26 cellular contexts compared by ENCODE assay signal in genomic region chr2:38474058-38474457, GRCh38.
DNase-seq lines count a peak whose midpoint lies in the region; ATAC-seq and TF ChIP-seq lines count a peak whose summit lies in the region.
"Had no signal": no experiment of that assay in that cellular context is flagged by ENCODE, and none has a peak within 500 bp of the region (broad histone marks: within the 10 kb centered on the region; RNA-seq: fewer than 3 reads in every experiment).

No MANE protein-coding gene starts in this region.

- H3K4me3 Mint-ChIP-seq in activated T-cell treated with anti-CD3 and anti-CD28 coated beads, Interleukin-2, amount 50 U/mL, for 24 hours: no peak overlapping the region
- no peak overlapping the region for H3K4me3 Mint-ChIP-seq in dendritic cell treated with granulocyte-macrophage colony-stimulating factor and Interleukin-4, amounts not matched to agents 40 ng/mL and 50 ng/mL, for 4 days
- H3K4me3 Mint-ChIP-seq: activated naive CD8-positive, alpha-beta T cell treated with anti-CD3 and anti-CD28 coated beads, Interleukin-2, amount 50 U/mL, for 24 hours; IgD-negative memory B cell; WTC11 had no signal

- H3K27me3 ChIP-seq in esophagus squamous epithelium: no peaks in the 10 kb centered on the region
- H3K27me3 ChIP-seq in H7 (ENCODE audit: control insufficient read depth, insufficient read depth, low read length): no peaks in the 10 kb centered on the region
- H3K27me3 ChIP-seq: BE2C, gastrocnemius medialis, thyroid gland had no signal

- no peaks in the 10 kb centered on the region for H3K9me3 ChIP-seq in esophagus squamous epithelium
- H3K9me3 ChIP-seq: BE2C, gastrocnemius medialis, thyroid gland had no signal

- no peaks in the 10 kb centered on the region for H3K9me3 Mint-ChIP-seq in activated T-cell treated with anti-CD3 and anti-CD28 coated beads, Interleukin-2, amount 50 U/mL, for 24 hours
- no peaks in the 10 kb centered on the region for H3K9me3 Mint-ChIP-seq in dendritic cell treated with granulocyte-macrophage colony-stimulating factor and Interleukin-4, amounts not matched to agents 40 ng/mL and 50 ng/mL, for 4 days
- H3K9me3 Mint-ChIP-seq: activated naive CD8-positive, alpha-beta T cell treated with anti-CD3 and anti-CD28 coated beads, Interleukin-2, amount 50 U/mL, for 24 hours; IgD-negative memory B cell; WTC11 had no signal

- intact Hi-C loops in dendritic cell treated with granulocyte-macrophage colony-stimulating factor and Interleukin-4, amounts not matched to agents 40 ng/mL and 50 ng/mL, for 4 days (cut with micrococcal nuclease): no loop called here
- intact Hi-C loops in esophagus squamous epithelium (cut with DNase I): no loop called here

- H3K36me3 ChIP-seq in esophagus squamous epithelium (no peaks in the 10 kb centered on the region), H7 (replicated peaks; ENCODE audit: control insufficient read depth, insufficient read depth, low read length) (no peaks in the 10 kb centered on the region)
- H3K36me3 ChIP-seq: BE2C, gastrocnemius medialis, thyroid gland had no signal

- H3K4me1 ChIP-seq in esophagus squamous epithelium: no peaks in the 10 kb centered on the region
- H3K4me1 ChIP-seq: BE2C had no signal

- peaks cover 14% of the 10 kb centered on the region for H3K27me3 Mint-ChIP-seq in activated T-cell treated with anti-CD3 and anti-CD28 coated beads, Interleukin-2, amount 50 U/mL, for 24 hours
- H3K27me3 Mint-ChIP-seq in dendritic cell treated with granulocyte-macrophage colony-stimulating factor and Interleukin-4, amounts not matched to agents 40 ng/mL and 50 ng/mL, for 4 days: peaks cover 40% of the 10 kb centered on the region

- DNase-seq in activated T-cell treated with anti-CD3 and anti-CD28 coated beads, Interleukin-2, amount 50 U/mL, for 24 hours: no peak
- no peak for DNase-seq in activated T-cell treated with anti-CD3 and anti-CD28 coated beads, Interleukin-2, amount 50 U/mL, for 1 hour
- no peak for DNase-seq in stimulated activated naive CD8-positive, alpha-beta T cell treated with anti-CD3 and anti-CD28 coated beads, Interleukin-15, Interleukin-2, amounts not matched to agents 100 U/mL and 50 U/mL, for 24 hours
- no peak for DNase-seq in esophagus squamous epithelium (lab: John Stamatoyannopoulos, UW)
- DNase-seq in H7: no peak
- no peak for DNase-seq in cerebellum (ENCODE audit: low spot score)
- DNase-seq: activated effector memory CD4-positive, alpha-beta T cell treated with anti-CD3 and anti-CD28 coated beads, Interleukin-2, amount 50 U/mL, for 16 hours; activated naive CD8-positive, alpha-beta T cell treated with anti-CD3 and anti-CD28 coated beads, Interleukin-2, amount 50 U/mL, for 24 hours; BE2C; DMS79; effector memory CD4-positive, alpha-beta T cell; gastrocnemius medialis; left ventricle myocardium superior; naive thymus-derived CD4-positive, alpha-beta T cell; NCI-H1105; NCI-H2081 treated with DMSO at 0.1 percent for 48 hours; NCI-H345; NCI-H82; stimulated activated naive CD4-positive, alpha-beta T cell; T-helper 9 cell; thyroid gland had no signal

- ATAC-seq in HG02610 (IDR thresholded peaks at IDR 0.05; ENCODE audit: unreplicated experiment): peak; percentile 64
- ATAC-seq in stimulated activated naive CD8-positive, alpha-beta T cell treated with anti-CD3 and anti-CD28 coated beads, Interleukin-15, Interleukin-2, amounts not matched to agents 100 U/mL and 50 U/mL, for 24 hours: peak; percentile 49
- ATAC-seq: activated naive CD8-positive, alpha-beta T cell treated with anti-CD3 and anti-CD28 coated beads, Interleukin-2, amount 50 U/mL, for 24 hours; left ventricle myocardium superior; naive thymus-derived CD4-positive, alpha-beta T cell; Right ventricle myocardium inferior; WTC11 had no signal

- H3K27ac ChIP-seq in esophagus squamous epithelium: peak overlapping the region in 1 of 4 donors; percentile 4
- H3K27ac ChIP-seq: thyroid gland had no signal

- no peak overlapping the region for H3K4me3 ChIP-seq in esophagus squamous epithelium
- H3K4me3 ChIP-seq in H7 (ENCODE audit: insufficient read depth, low read depth, low read length): no peak overlapping the region
- H3K4me3 ChIP-seq: gastrocnemius medialis, thyroid gland had no signal

- H3K4me1 Mint-ChIP-seq in activated T-cell treated with anti-CD3 and anti-CD28 coated beads, Interleukin-2, amount 50 U/mL, for 24 hours (ENCODE audit: low read depth): peaks cover 24% of the 10 kb centered on the region
- peaks cover 17% of the 10 kb centered on the region for H3K4me1 Mint-ChIP-seq in dendritic cell treated with granulocyte-macrophage colony-stimulating factor and Interleukin-4, amounts not matched to agents 40 ng/mL and 50 ng/mL, for 4 days (ENCODE audit: low read depth)

- no peaks in the 10 kb centered on the region for H3K36me3 Mint-ChIP-seq in activated T-cell treated with anti-CD3 and anti-CD28 coated beads, Interleukin-2, amount 50 U/mL, for 24 hours (ENCODE audit: low read depth)
- no peaks in the 10 kb centered on the region for H3K36me3 Mint-ChIP-seq in dendritic cell treated with granulocyte-macrophage colony-stimulating factor and Interleukin-4, amounts not matched to agents 40 ng/mL and 50 ng/mL, for 4 days (ENCODE audit: low read depth)
- H3K36me3 Mint-ChIP-seq: WTC11 had no signal

- peak overlapping the region; percentile 45 for H3K27ac Mint-ChIP-seq in activated T-cell treated with anti-CD3 and anti-CD28 coated beads, Interleukin-2, amount 50 U/mL, for 24 hours
- H3K27ac Mint-ChIP-seq in dendritic cell treated with granulocyte-macrophage colony-stimulating factor and Interleukin-4, amounts not matched to agents 40 ng/mL and 50 ng/mL, for 4 days: peak overlapping the region; percentile 5
- H3K27ac Mint-ChIP-seq: activated naive CD8-positive, alpha-beta T cell treated with anti-CD3 and anti-CD28 coated beads, Interleukin-2, amount 50 U/mL, for 24 hours; IgD-negative memory B cell; WTC11 had no signal

- no peak for TF ChIP-seq CTCF in esophagus squamous epithelium (IDR thresholded peaks at IDR 0.05)

- no peak for TF ChIP-seq POLR2A in esophagus squamous epithelium (IDR thresholded peaks at IDR 0.05)

- 44 to 57% methylated on average over 3 of the region's 3 CpGs for WGBS in esophagus squamous epithelium, 2 donors
